9 cellular contexts compared by ENCODE assay signal in genomic region chr17:45428954-45429337, GRCh38. TPM values are rescaled to one million over a fixed set of nuclear protein-coding genes. Genes with fewer than 3 reads are reported as not detected.
DNase-seq lines count a peak whose midpoint lies in the region; ATAC-seq and TF ChIP-seq lines count a peak whose summit lies in the region.
"Had no signal": no experiment of that assay in that cellular context is flagged by ENCODE, and none has a peak within 500 bp of the region (broad histone marks: within the 10 kb centered on the region; RNA-seq: fewer than 3 reads in every experiment).

No MANE protein-coding gene starts in this region.

- H3K27ac ChIP-seq in trophoblast cell (ENCODE audit: low read depth, low read length): no peak overlapping the region
- H3K27ac ChIP-seq in tibial nerve: no peak overlapping the region

- no peak overlapping the region for H4K91ac ChIP-seq in trophoblast cell (ENCODE audit: low read depth, low read length)

- H3K27me3 ChIP-seq in trophoblast cell (ENCODE audit: insufficient read depth, low read length) (peaks cover 21% of the 10 kb centered on the region), tibial nerve (peaks cover 0 to 53% of the 10 kb centered on the region in 2 donors)

- TF ChIP-seq CTCF in tibial nerve (IDR thresholded peaks at IDR 0.05): no peak

- no peak overlapping the region for H2BK5ac ChIP-seq in trophoblast cell (ENCODE audit: low read depth, low read length, poor library complexity)

- H2BK12ac ChIP-seq in trophoblast cell (ENCODE audit: low read length): no peak overlapping the region

- no peak overlapping the region for H2BK120ac ChIP-seq in trophoblast cell (ENCODE audit: insufficient read depth, low read length, poor library complexity)

- no peaks in the 10 kb centered on the region for H3K36me3 ChIP-seq in trophoblast cell (ENCODE audit: control insufficient read depth in 1 of 2, insufficient read depth in 2 of 2, low read length in 2 of 2)
- H3K36me3 ChIP-seq in tibial nerve: peaks cover 0 to 7% (median 0%) of the 10 kb centered on the region in 3 donors

- H2AK5ac ChIP-seq in trophoblast cell (ENCODE audit: low read length): no peak overlapping the region

- H3K9me3 ChIP-seq in trophoblast cell (ENCODE audit: insufficient read depth, low read depth, low read length): no peaks in the 10 kb centered on the region
- H3K9me3 ChIP-seq in tibial nerve: no peaks in the 10 kb centered on the region

- TF ChIP-seq POLR2A in tibial nerve (IDR thresholded peaks at IDR 0.05): no peak

- H3K79me1 ChIP-seq in trophoblast cell (ENCODE audit: low read length): peaks cover 23% of the 10 kb centered on the region

- WGBS in trophoblast cell (ENCODE audit: extremely low coverage, insufficient coverage, insufficient read length): no CpG with 5 or more reads among the region's 15 CpGs
- 26 to 31% methylated on average over 15 of the region's 15 CpGs for WGBS in tibial nerve, 2 donors

- no peak overlapping the region for H2AFZ ChIP-seq in trophoblast cell (ENCODE audit: insufficient read depth, low read length, poor library complexity)

- H3K4me1 ChIP-seq in trophoblast cell (ENCODE audit: control insufficient read depth in 1 of 2, insufficient read depth in 2 of 2, low read length in 2 of 2): peaks cover 15 to 35% of the 10 kb centered on the region in 2 experiments
- H3K4me1 ChIP-seq in tibial nerve: peaks cover 0 to 57% (median 28%) of the 10 kb centered on the region in 4 donors

- H4K8ac ChIP-seq in trophoblast cell (ENCODE audit: low read depth, low read length): no peak overlapping the region

- peak; percentile 80 for DNase-seq in NAMALWA (ENCODE audit: low spot score)
- peak; percentile 45 for DNase-seq in cerebellar cortex (ENCODE audit: low spot score)
- DNase-seq in trophoblast cell: no peak
- DNase-seq in tibial nerve (ENCODE audit: low spot score in 2 of 2): no peak
- DNase-seq: IMR-90 had no signal

- no peak overlapping the region for H4K12ac ChIP-seq in trophoblast cell (ENCODE audit: low read depth, low read length)

- H3K4me2 ChIP-seq in trophoblast cell (ENCODE audit: low read length): peak overlapping the region; percentile 50

- ATAC-seq in GM19328 (IDR thresholded peaks at IDR 0.05; ENCODE audit: unreplicated experiment) (no peak), HG02642 (IDR thresholded peaks at IDR 0.05; ENCODE audit: poor library complexity, unreplicated experiment) (no peak)
- ATAC-seq: left colon had no signal

- no peak for TF ChIP-seq EP300 in tibial nerve (IDR thresholded peaks at IDR 0.05)

- peak overlapping the region; percentile 19; the same call in 1 of the 2 replicates for H3K4me3 ChIP-seq in GM08714 (ENCODE audit: low read length)
- no peak overlapping the region for H3K4me3 ChIP-seq in trophoblast cell (ENCODE audit: low read depth, low read length)
- H3K4me3 ChIP-seq in tibial nerve: no peak overlapping the region

- H3K18ac ChIP-seq in trophoblast cell (ENCODE audit: low read length): no peak overlapping the region

- H3K14ac ChIP-seq in trophoblast cell (ENCODE audit: low read length): no peak overlapping the region

- no peak overlapping the region for H3K4ac ChIP-seq in trophoblast cell (ENCODE audit: low read depth, low read length)

- H3K9ac ChIP-seq in trophoblast cell (ENCODE audit: low read length): no peak overlapping the region

- H3K79me2 ChIP-seq in trophoblast cell (ENCODE audit: control insufficient read depth, insufficient read depth, low read length, poor library complexity): peaks cover 2% of the 10 kb centered on the region

- no peak overlapping the region for H3K23ac ChIP-seq in trophoblast cell (ENCODE audit: low read length)

RNA-seq across cellular contexts. Expression of gene ARHGAP27, which starts 3.7 kb away (rescaled TPM):
- 12.2 and 13.9 TPM in 2 replicates for polyA plus RNA-seq in trophoblast cell (2013)
- 10 to 100 TPM; 18.4 to 36.3 (median 22.5) TPM for total RNA-seq in tibial nerve

Comparison
In these comparisons a context has a peak if more than half of its experiments do, and no peak if none do; other contexts are left out.
1. DNase-seq: peak in NAMALWA (single experiment) and cerebellar cortex (single experiment); none in trophoblast cell (0 of 2) and tibial nerve (0 of 2).